In genomic region chr17:81455387-81455786, GRCh38 we compare ENCODE assay signal across 22 cellular contexts.
"Had no signal": no experiment of that assay in that cellular context is flagged by ENCODE, and none has a peak within 500 bp of the region (broad histone marks: within the 10 kb centered on the region; RNA-seq: fewer than 3 reads in every experiment).

No MANE protein-coding gene starts in this region.

- H3K36me3 Mint-ChIP-seq: memory B cell; stimulated activated naive B cell treated with anti-CD40 and anti-IgM and Interleukin-4, amounts not matched to agents 10 μg/mL and 1 μg/mL and 100 μg/mL, for 72 hours had no signal

- H3K27ac Mint-ChIP-seq: activated CD4-positive, alpha-beta memory T cell treated with anti-CD3 and anti-CD28 coated beads, Interleukin-2, amount 10 ng/mL, durations not matched to agents 7 days and 5 days; endodermal cell; memory B cell; stimulated activated naive B cell treated with anti-CD40 and anti-IgM and Interleukin-4, amounts not matched to agents 10 μg/mL and 1 μg/mL and 100 μg/mL, for 72 hours; T-helper 17 cell had no signal

- H3K4me3 ChIP-seq: ascending aorta, colonic mucosa, esophagus squamous epithelium, gastrocnemius medialis, right lobe of liver, skin epidermis, testis, uterus had no signal

- H3K4me1 ChIP-seq: ascending aorta, colonic mucosa, gastrocnemius medialis, right lobe of liver, testis, uterus had no signal

- DNase-seq: activated CD4-positive, alpha-beta memory T cell treated with anti-CD3 and anti-CD28 coated beads, Interleukin-2, amount 10 ng/mL, durations not matched to agents 7 days and 5 days; activated CD4-positive, alpha-beta T cell treated with anti-CD3 and anti-CD28 coated beads for 48 hours; activated effector memory CD4-positive, alpha-beta T cell treated with anti-CD3 and anti-CD28 coated beads, Interleukin-2, amount 50 U/mL, for 16 hours; activated naive CD4-positive, alpha-beta T cell treated with anti-CD3 and anti-CD28 coated beads, Interleukin-2, amount 50 U/mL, for 16 hours; colonic mucosa; endodermal cell; esophagus squamous epithelium; gastrocnemius medialis; head of caudate nucleus; islet precursor cell; left colon; occipital lobe; right lobe of liver; stimulated activated CD4-positive, alpha-beta T cell treated with anti-CD3 and anti-CD28 coated beads, Interleukin-1b, Interleukin-23, amount 100 ng/mL, for 48 hours; stimulated activated naive B cell treated with anti-CD40 and anti-IgM and Interleukin-4, amounts not matched to agents 10 μg/mL and 1 μg/mL and 100 μg/mL, for 72 hours; T-helper 17 cell; testis; trophoblast cell; uterus had no signal

- H3K36me3 ChIP-seq: colonic mucosa, right lobe of liver, uterus had no signal

- H3K9me3 Mint-ChIP-seq: activated CD4-positive, alpha-beta memory T cell treated with anti-CD3 and anti-CD28 coated beads, Interleukin-2, amount 10 ng/mL, durations not matched to agents 7 days and 5 days; endodermal cell; memory B cell had no signal

- H3K27me3 ChIP-seq: ascending aorta, colonic mucosa, esophagus squamous epithelium, gastrocnemius medialis, right lobe of liver, testis, uterus had no signal

- H3K4me3 Mint-ChIP-seq: activated CD4-positive, alpha-beta memory T cell treated with anti-CD3 and anti-CD28 coated beads, Interleukin-2, amount 10 ng/mL, durations not matched to agents 7 days and 5 days; endodermal cell; memory B cell; stimulated activated naive B cell treated with anti-CD40 and anti-IgM and Interleukin-4, amounts not matched to agents 10 μg/mL and 1 μg/mL and 100 μg/mL, for 72 hours; T-helper 17 cell had no signal

- H3K27me3 Mint-ChIP-seq: activated CD4-positive, alpha-beta memory T cell treated with anti-CD3 and anti-CD28 coated beads, Interleukin-2, amount 10 ng/mL, durations not matched to agents 7 days and 5 days; T-helper 17 cell had no signal

- H3K27ac ChIP-seq: ascending aorta, colonic mucosa, esophagus squamous epithelium, gastrocnemius medialis, right lobe of liver, skin epidermis, testis, uterus had no signal

- ATAC-seq: gastrocnemius medialis, left colon, T-helper 17 cell had no signal

- H3K4me1 Mint-ChIP-seq: endodermal cell had no signal

- H3K9me3 ChIP-seq: ascending aorta, colonic mucosa, esophagus squamous epithelium, gastrocnemius medialis, right lobe of liver, testis, uterus had no signal
